8 cellular contexts compared by ENCODE assay signal in the genomic region with DNA sequence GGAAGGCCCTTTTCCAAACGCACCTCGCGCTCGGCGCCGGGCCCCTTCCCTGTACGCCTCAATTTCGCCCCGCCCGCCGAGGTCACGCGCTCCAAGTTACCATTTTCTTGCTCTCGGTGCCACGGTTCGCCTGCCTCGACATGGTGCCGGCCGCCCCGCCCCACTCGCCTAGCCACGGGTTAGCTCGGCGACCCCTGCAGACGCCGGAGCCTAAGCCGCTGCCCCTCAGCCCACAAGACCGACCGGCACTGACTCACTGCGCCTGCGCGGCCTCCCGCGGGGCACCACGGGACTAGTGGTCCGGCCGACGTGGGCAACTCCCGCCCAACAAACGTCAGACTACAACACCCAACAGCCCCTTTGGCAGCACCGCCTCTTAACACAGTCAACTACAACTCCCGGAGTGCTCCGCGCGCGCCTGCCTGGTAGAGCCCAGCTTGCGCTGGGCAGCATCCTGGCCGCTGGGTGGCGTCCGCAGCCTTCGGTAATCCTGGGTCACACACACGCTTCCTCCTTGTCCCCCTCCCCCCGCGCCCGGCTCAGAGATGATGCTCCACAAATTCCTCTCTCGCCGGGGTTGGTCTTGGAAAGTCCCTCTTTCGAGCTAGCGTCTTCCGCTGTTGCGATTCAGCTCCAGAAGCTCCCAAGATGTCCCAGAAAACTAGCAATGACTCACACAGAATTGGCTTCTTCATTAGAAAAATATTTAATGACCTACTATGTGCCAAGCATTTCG. TPM values are rescaled to one million over a fixed set of nuclear protein-coding genes. Genes with fewer than 3 reads are reported as not detected.
DNase-seq lines count a peak whose midpoint lies in the region; TF ChIP-seq lines count a peak whose summit lies in the region.

A gene (minus strand): TSS at position 250 of the 736 bp plus-strand sequence. CDS start 108 bp downstream, at position 142.

- H4K20me1 ChIP-seq in MM.1S (ENCODE audit: insufficient read depth, low read length), result no peaks in the 10 kb centered on the region
- no peaks in the 10 kb centered on the region for H4K20me1 ChIP-seq in neural cell (ENCODE audit: insufficient read depth)

- H2AFZ ChIP-seq in MM.1S (ENCODE audit: low read length) (peak within 1 kb of the TSS; percentile 69), neural cell (ENCODE audit: low read depth, low read length) (peak within 1 kb of the TSS; percentile 45)

- H3K9ac ChIP-seq in MM.1S (ENCODE audit: low read length) (peak within 1 kb of the TSS; percentile 74), neural cell (ENCODE audit: low read length) (peak within 1 kb of the TSS; percentile 71)

- H3K4me1 ChIP-seq in MM.1S (ENCODE audit: low read length) (peaks cover 18% of the 10 kb centered on the region), stomach (peaks cover 33 to 57% (median 44%) of the 10 kb centered on the region in 4 donors)

- intact Hi-C loops in stomach (cut with DNase I; ENCODE audit: low total_unique reads), result no loop called here

- H3K27me3 ChIP-seq in MM.1S (replicated peaks; ENCODE audit: insufficient read depth, low read length), result no peaks in the 10 kb centered on the region
- no peaks in the 10 kb centered on the region for H3K27me3 ChIP-seq in neural cell (ENCODE audit: insufficient read depth, low read depth, low read length)
- H3K27me3 ChIP-seq in stomach, result no peaks in the 10 kb centered on the region

- DNase-seq in GM03348 (ENCODE audit: low spot score) (peak; percentile 98), HCEC 1CT (peak; percentile 100), MM.1S (peak; percentile 99), SIG-M5 (lab: John Stamatoyannopoulos, UW) (peak; percentile 97), activated gamma-delta T cell (lab: John Stamatoyannopoulos, UW) (peak; percentile 99), fibroblast of the conjunctiva (ENCODE audit: low read depth) (peak; percentile 100), stomach (peak; percentile 100)

- H3K36me3 ChIP-seq in MM.1S (replicated peaks; ENCODE audit: insufficient read depth, low read length) (no peaks in the 10 kb centered on the region), neural cell (ENCODE audit: insufficient read depth, low read length) (no peaks in the 10 kb centered on the region), stomach (peaks cover 0 to 8% (median 2%) of the 10 kb centered on the region in 4 donors)

- H3K9me2 ChIP-seq in MM.1S (replicated peaks; ENCODE audit: insufficient read depth, low read length), result no peaks in the 10 kb centered on the region
- H3K9me2 ChIP-seq in neural cell (ENCODE audit: insufficient read depth, low read length), result no peaks in the 10 kb centered on the region

- peak; percentile 100 for TF ChIP-seq RAD21 in neural cell (conservative IDR thresholded peaks at IDR 0.05)

- H3K27ac ChIP-seq in MM.1S (ENCODE audit: low read length), result peak within 1 kb of the TSS; percentile 96
- H3K27ac ChIP-seq in neural cell (ENCODE audit: low read length), result peak within 1 kb of the TSS; percentile 67
- H3K27ac ChIP-seq in stomach, result peak within 1 kb of the TSS; percentile 90 to 98 (median 97)

- TF ChIP-seq CTCF in MM.1S (IDR thresholded peaks at IDR 0.05; ENCODE audit: low read length) (peak; percentile 96), neural cell (IDR thresholded peaks at IDR 0.05; ENCODE audit: poor library complexity, severe bottlenecking) (peak; percentile 100), stomach (IDR thresholded peaks at IDR 0.05) (peak in 6 of 7 experiments; percentile 35 to 99 (median 94))

- 0 to 1% (median 1%) methylated on average over 17 to 62 of the region's 62 CpGs for WGBS in stomach, 5 donors

- H3K4me3 ChIP-seq in MM.1S (ENCODE audit: low read length), result peak within 1 kb of the TSS; percentile 78
- H3K4me3 ChIP-seq in neural cell (ENCODE audit: low read length), result peak within 1 kb of the TSS; percentile 83
- peak within 1 kb of the TSS; percentile 65 to 89 (median 78) for H3K4me3 ChIP-seq in stomach

- TF ChIP-seq EP300 in neural cell (conservative IDR thresholded peaks at IDR 0.05; ENCODE audit: poor library complexity, severe bottlenecking) (peak; percentile 60), stomach (IDR thresholded peaks at IDR 0.05) (no peak)

- TF ChIP-seq POLR2A in stomach (IDR thresholded peaks at IDR 0.05), result peak in 1 of 4 donors; percentile 61

- peaks cover 19% of the 10 kb centered on the region for H3F3A ChIP-seq in MM.1S (ENCODE audit: insufficient read depth, low read length)
- no peaks in the 10 kb centered on the region for H3F3A ChIP-seq in neural cell (ENCODE audit: insufficient read depth, low read length, poor library complexity, severe bottlenecking)

- H3K4me2 ChIP-seq in MM.1S (ENCODE audit: low read depth, low read length) (peak within 1 kb of the TSS; percentile 91), neural cell (ENCODE audit: low read length) (peak within 1 kb of the TSS; percentile 79)

- no peaks in the 10 kb centered on the region for H3K9me3 ChIP-seq in MM.1S (replicated peaks; ENCODE audit: insufficient read depth, low read length)
- no peaks in the 10 kb centered on the region for H3K9me3 ChIP-seq in neural cell (ENCODE audit: low read length)
- no peaks in the 10 kb centered on the region for H3K9me3 ChIP-seq in stomach

- H3K79me2 ChIP-seq in MM.1S (ENCODE audit: low read length), result peaks cover 36% of the 10 kb centered on the region
- H3K79me2 ChIP-seq in neural cell (replicated peaks; ENCODE audit: insufficient read depth, low read length), result peaks cover 12% of the 10 kb centered on the region

TF ChIP-seq in neural cell, 6 proteins besides CTCF, POLR2A, EP300 and RAD21:
- TF ChIP-seq TAF1 (IDR thresholded peaks at IDR 0.05; ENCODE audit: low read depth), result peak; percentile 63
- TF ChIP-seq EZH2 (IDR thresholded peaks at IDR 0.05; ENCODE audit: borderline replicate concordance, insufficient read depth, low read length, poor library complexity, severe bottlenecking), result no peak
- peak; percentile 96 for TF ChIP-seq SMC3 (conservative IDR thresholded peaks at IDR 0.05; ENCODE audit: poor library complexity)
- TF ChIP-seq, protein P1, sequence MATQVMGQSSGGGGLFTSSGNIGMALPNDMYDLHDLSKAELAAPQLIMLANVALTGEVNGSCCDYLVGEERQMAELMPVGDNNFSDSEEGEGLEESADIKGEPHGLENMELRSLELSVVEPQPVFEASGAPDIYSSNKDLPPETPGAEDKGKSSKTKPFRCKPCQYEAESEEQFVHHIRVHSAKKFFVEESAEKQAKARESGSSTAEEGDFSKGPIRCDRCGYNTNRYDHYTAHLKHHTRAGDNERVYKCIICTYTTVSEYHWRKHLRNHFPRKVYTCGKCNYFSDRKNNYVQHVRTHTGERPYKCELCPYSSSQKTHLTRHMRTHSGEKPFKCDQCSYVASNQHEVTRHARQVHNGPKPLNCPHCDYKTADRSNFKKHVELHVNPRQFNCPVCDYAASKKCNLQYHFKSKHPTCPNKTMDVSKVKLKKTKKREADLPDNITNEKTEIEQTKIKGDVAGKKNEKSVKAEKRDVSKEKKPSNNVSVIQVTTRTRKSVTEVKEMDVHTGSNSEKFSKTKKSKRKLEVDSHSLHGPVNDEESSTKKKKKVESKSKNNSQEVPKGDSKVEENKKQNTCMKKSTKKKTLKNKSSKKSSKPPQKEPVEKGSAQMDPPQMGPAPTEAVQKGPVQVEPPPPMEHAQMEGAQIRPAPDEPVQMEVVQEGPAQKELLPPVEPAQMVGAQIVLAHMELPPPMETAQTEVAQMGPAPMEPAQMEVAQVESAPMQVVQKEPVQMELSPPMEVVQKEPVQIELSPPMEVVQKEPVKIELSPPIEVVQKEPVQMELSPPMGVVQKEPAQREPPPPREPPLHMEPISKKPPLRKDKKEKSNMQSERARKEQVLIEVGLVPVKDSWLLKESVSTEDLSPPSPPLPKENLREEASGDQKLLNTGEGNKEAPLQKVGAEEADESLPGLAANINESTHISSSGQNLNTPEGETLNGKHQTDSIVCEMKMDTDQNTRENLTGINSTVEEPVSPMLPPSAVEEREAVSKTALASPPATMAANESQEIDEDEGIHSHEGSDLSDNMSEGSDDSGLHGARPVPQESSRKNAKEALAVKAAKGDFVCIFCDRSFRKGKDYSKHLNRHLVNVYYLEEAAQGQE (IDR thresholded peaks at IDR 0.05; ENCODE audit: borderline replicate concordance), result peak; percentile 22
- peak; percentile 89 for TF ChIP-seq POLR2AphosphoS5 (IDR thresholded peaks at IDR 0.05)
- peak; percentile 89 for TF ChIP-seq MXI1 (conservative IDR thresholded peaks at IDR 0.05; ENCODE audit: poor library complexity, severe bottlenecking)
TF ChIP-seq in neural cell: peak in this region for 5.

RNA-seq across cellular contexts. Expression of the gene that starts here (rescaled TPM):
- polyA plus RNA-seq in neural cell (236 and 278 TPM in 2 replicates), stomach (10 to 100 TPM; 61.1 to 64.0 (median 62.8) TPM)
- polyA minus RNA-seq in neural cell, result 76.0 and 81.1 TPM in 2 replicates
- 10 to 100 TPM in 4 of 5 donors, 1 to 10 TPM in 1; 8.9 to 63.9 (median 19.8) TPM for total RNA-seq in stomach

Comparison
In these comparisons a context has a peak if more than half of its experiments do, and no peak if none do; other contexts are left out.
1. Peak in every context shown above with its lines: DNase-seq, H3K4me3 ChIP-seq and H3K27ac ChIP-seq.